ENCODE assay signal across 32 cellular contexts in the genomic region with DNA sequence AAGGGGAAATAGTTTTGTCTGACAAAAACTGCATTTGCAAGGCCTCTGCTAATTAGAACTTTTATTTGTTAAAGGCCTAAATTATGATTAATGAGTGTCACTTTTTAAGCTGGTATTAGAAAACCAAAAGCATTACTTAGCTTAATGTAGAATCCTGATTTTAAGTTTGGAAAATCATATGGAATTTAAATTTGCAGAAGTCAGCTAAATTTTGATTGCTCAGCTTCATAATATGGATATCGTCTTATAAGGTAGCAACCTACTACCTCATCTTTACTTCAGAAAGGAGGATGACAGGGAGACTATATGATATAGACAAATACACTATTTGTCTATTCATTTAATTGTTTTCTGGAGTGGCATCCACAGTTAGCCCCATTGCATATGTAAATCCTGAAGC.
"Had no signal": no experiment of that assay in that cellular context is flagged by ENCODE, and none has a peak within 500 bp of the region (broad histone marks: within the 10 kb centered on the region; RNA-seq: fewer than 3 reads in every experiment).

No MANE protein-coding gene starts in this region.

- FAIRE-seq: astrocyte, TTC549 had no signal

- H3K36me3 ChIP-seq: adrenal gland, breast epithelium had no signal

- H3K4me3 Mint-ChIP-seq: activated CD4-positive, alpha-beta T cell treated with anti-CD3 and anti-CD28 coated beads, Interleukin-2, amount 10 ng/mL, durations not matched to agents 24 days and 14 days; activated CD8-positive, alpha-beta T cell treated with anti-CD3 and anti-CD28 coated beads for 36 hours; activated naive CD4-positive, alpha-beta T cell treated with anti-CD3 and anti-CD28 coated beads for 36 hours; activated T-helper 1 cell treated with anti-CD3 and anti-CD28 coated beads, Interleukin-12 subunit alpha, Interleukin-12 subunit beta, Interleukin-2, Interleukin-4 antibody, amounts not matched to agents 30 ng/mL and 10 ng/mL and 1 ng/mL, durations not matched to agents 14 hours and 24 hours and 36 hours; T-helper 1 cell treated with Interleukin-12 subunit alpha and Interleukin-12 subunit beta and Interleukin-4 antibody, amounts not matched to agents 30 μg/mL and 1 μg/mL, for 36 hours; T-helper 2 cell treated with Interferon-gamma antibody and Interleukin-4, amounts not matched to agents 5 μg/mL and 100 μg/mL, for 36 hours had no signal

- H3K27ac ChIP-seq: adrenal gland, body of pancreas, breast epithelium, Peyer's patch, SJSA1 had no signal

- ATAC-seq: activated CD8-positive, alpha-beta T cell treated with anti-CD3 and anti-CD28 coated beads for 36 hours; activated naive CD4-positive, alpha-beta T cell treated with anti-CD3 and anti-CD28 coated beads, Interleukin-2, amount 50 U/mL, for 72 hours; body of pancreas; PC-3 had no signal

- H3K9ac ChIP-seq: SK-N-SH had no signal

- H3K9me3 Mint-ChIP-seq: activated CD4-positive, alpha-beta T cell treated with anti-CD3 and anti-CD28 coated beads, Interleukin-2, amount 10 ng/mL, durations not matched to agents 24 days and 14 days; activated CD8-positive, alpha-beta T cell treated with anti-CD3 and anti-CD28 coated beads for 36 hours; activated naive CD4-positive, alpha-beta T cell treated with anti-CD3 and anti-CD28 coated beads for 36 hours; activated naive CD4-positive, alpha-beta T cell treated with anti-CD3 and anti-CD28 coated beads, Interleukin-2, amount 50 U/mL, for 72 hours; activated T-helper 1 cell treated with anti-CD3 and anti-CD28 coated beads, Interleukin-12 subunit alpha, Interleukin-12 subunit beta, Interleukin-2, Interleukin-4 antibody, amounts not matched to agents 30 ng/mL and 10 ng/mL and 1 ng/mL, durations not matched to agents 14 hours and 24 hours and 36 hours; T-helper 1 cell treated with Interleukin-12 subunit alpha and Interleukin-12 subunit beta and Interleukin-4 antibody, amounts not matched to agents 30 μg/mL and 1 μg/mL, for 36 hours; T-helper 2 cell treated with Interferon-gamma antibody and Interleukin-4, amounts not matched to agents 5 μg/mL and 100 μg/mL, for 36 hours had no signal

- H3K4me3 ChIP-seq: adrenal gland, body of pancreas, breast epithelium, MG63, Peyer's patch, SJSA1 had no signal

- DNase-seq: activated CD4-positive, alpha-beta T cell treated with anti-CD3 and anti-CD28 coated beads, Interleukin-2, amount 10 ng/mL, durations not matched to agents 24 days and 14 days; activated CD4-positive, alpha-beta T cell treated with anti-CD3 and anti-CD28 coated beads, Interleukin-2, amount 50 U/mL, for 4 hours; activated CD8-positive, alpha-beta T cell treated with anti-CD3 and anti-CD28 coated beads for 36 hours; activated gamma-delta T cell treated with Interleukin-2 at 50 U/mL for 16 hours; activated naive CD4-positive, alpha-beta T cell treated with anti-CD3 and anti-CD28 coated beads for 36 hours; activated T-cell treated with anti-CD3 and anti-CD28 coated beads, Interleukin-2, amount 50 U/mL, for 1 hour; adrenal gland; body of pancreas; Kasumi-1; MG63; NCI-H1048; NCI-H1105 treated with DMSO at 0.1 percent for 48 hours; NCI-H1436; NCI-H1694; NCI-H1930; NCI-H2081 treated with DMSO at 0.1 percent for 48 hours; NCI-H226; NCI-H446 treated with DMSO at 0.1 percent for 48 hours; NCI-H524; PC-3; Peyer's patch; RPMI8226; SHP77 treated with DMSO at 0.1 percent for 48 hours; SK-N-SH had no signal

- H3K27me3 ChIP-seq: adrenal gland, body of pancreas, breast epithelium, MG63, Peyer's patch, SJSA1 had no signal

- H3K27me3 Mint-ChIP-seq: activated CD4-positive, alpha-beta T cell treated with anti-CD3 and anti-CD28 coated beads, Interleukin-2, amount 10 ng/mL, durations not matched to agents 24 days and 14 days; activated CD8-positive, alpha-beta T cell treated with anti-CD3 and anti-CD28 coated beads for 36 hours had no signal

- H3K4me2 ChIP-seq: SK-N-SH had no signal

- H3K36me3 Mint-ChIP-seq: activated naive CD4-positive, alpha-beta T cell treated with anti-CD3 and anti-CD28 coated beads, Interleukin-2, amount 50 U/mL, for 72 hours had no signal

- H3K9me3 ChIP-seq: adrenal gland, body of pancreas, breast epithelium, Peyer's patch, SJSA1, SK-N-SH had no signal

- H3K4me1 ChIP-seq: adrenal gland, breast epithelium, Peyer's patch had no signal

- H3K27ac Mint-ChIP-seq: activated CD4-positive, alpha-beta T cell treated with anti-CD3 and anti-CD28 coated beads, Interleukin-2, amount 10 ng/mL, durations not matched to agents 24 days and 14 days; activated CD8-positive, alpha-beta T cell treated with anti-CD3 and anti-CD28 coated beads for 36 hours; activated naive CD4-positive, alpha-beta T cell treated with anti-CD3 and anti-CD28 coated beads for 36 hours; activated naive CD4-positive, alpha-beta T cell treated with anti-CD3 and anti-CD28 coated beads, Interleukin-2, amount 50 U/mL, for 72 hours; activated T-helper 1 cell treated with anti-CD3 and anti-CD28 coated beads, Interleukin-12 subunit alpha, Interleukin-12 subunit beta, Interleukin-2, Interleukin-4 antibody, amounts not matched to agents 30 ng/mL and 10 ng/mL and 1 ng/mL, durations not matched to agents 14 hours and 24 hours and 36 hours; T-helper 1 cell treated with Interleukin-12 subunit alpha and Interleukin-12 subunit beta and Interleukin-4 antibody, amounts not matched to agents 30 μg/mL and 1 μg/mL, for 36 hours; T-helper 2 cell treated with Interferon-gamma antibody and Interleukin-4, amounts not matched to agents 5 μg/mL and 100 μg/mL, for 36 hours had no signal
